1 cellular context compared by ENCODE assay signal in the genomic region with DNA sequence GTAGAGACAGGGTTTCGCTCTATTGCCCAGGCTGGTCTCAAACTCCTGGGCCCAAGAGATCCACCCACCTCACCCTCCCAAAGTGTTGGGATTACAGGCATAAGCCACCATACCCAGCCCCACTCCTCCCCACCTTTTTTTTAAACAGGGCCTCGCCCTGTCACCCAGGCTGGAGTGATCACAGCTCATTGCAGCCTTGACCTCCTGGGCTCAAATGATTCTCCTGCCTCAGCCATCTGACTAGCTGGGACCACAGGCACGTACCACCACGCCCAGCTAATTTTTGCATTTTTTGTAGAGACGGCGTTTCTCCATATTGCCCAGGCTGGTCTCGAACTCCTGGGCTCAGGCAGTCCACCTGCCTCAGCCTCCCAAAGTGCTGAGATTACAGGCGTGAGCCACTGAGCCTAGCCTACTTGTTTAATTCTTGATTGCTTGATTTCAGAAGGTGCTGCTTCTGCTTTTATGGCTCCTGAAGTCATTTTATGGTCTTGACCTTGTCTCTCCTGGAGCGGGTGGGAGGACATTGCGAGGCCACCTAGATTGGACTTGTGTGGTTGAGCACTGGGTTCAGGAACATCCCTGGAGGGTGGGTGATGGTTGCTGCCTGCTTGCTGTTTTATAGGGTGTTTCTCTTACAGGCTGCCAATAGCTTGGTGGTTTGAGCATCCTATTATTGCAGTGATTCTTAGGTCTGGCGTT.
TF ChIP-seq lines count a peak whose summit lies in the region.

No MANE protein-coding gene starts in this region.

TF ChIP-seq in HepG2, 621 proteins besides CTCF, POLR2A, EP300 and RAD21:
- no peak for TF ChIP-seq SALL1 (CRISPR knock-in tag; IDR thresholded peaks at IDR 0.05)
- no peak for TF ChIP-seq ZNF10 (CRISPR knock-in tag; IDR thresholded peaks at IDR 0.05; ENCODE audit: borderline replicate concordance, low read depth)
- TF ChIP-seq ZNF629 (CRISPR knock-in tag; conservative IDR thresholded peaks at IDR 0.05) = no peak
- TF ChIP-seq ZNF850 (CRISPR knock-in tag; conservative IDR thresholded peaks at IDR 0.05) = no peak
- peak; percentile 86; the same call in 1 of the 2 replicates for TF ChIP-seq ZSCAN22 (CRISPR knock-in tag; IDR thresholded peaks at IDR 0.05)
TF ChIP-seq in HepG2: peak in this region for 1.
